Comparison of ENCODE assay signal across 9 cellular contexts in genomic region chr6:139474145-139475108, GRCh38.
DNase-seq lines count a peak whose midpoint lies in the region; ATAC-seq and TF ChIP-seq lines count a peak whose summit lies in the region.
"Had no signal": no experiment of that assay in that cellular context is flagged by ENCODE, and none has a peak within 500 bp of the region (broad histone marks: within the 10 kb centered on the region; RNA-seq: fewer than 3 reads in every experiment).

No MANE protein-coding gene starts in this region.

- H3K27ac Mint-ChIP-seq in natural killer cell treated with Interleukin-12 subunit alpha and Interleukin-12 subunit beta and Interleukin-15 and Interleukin-18, amount 100 ng/mL, for 72 hours, result no peak overlapping the region

- H3K4me1 ChIP-seq in gastrocnemius medialis, result peaks cover 24 to 28% of the 10 kb centered on the region in 2 donors

- H3K36me3 Mint-ChIP-seq in natural killer cell treated with Interleukin-12 subunit alpha and Interleukin-12 subunit beta and Interleukin-15 and Interleukin-18, amount 100 ng/mL, for 72 hours, result no peaks in the 10 kb centered on the region

- TF ChIP-seq CTCF in GM13976 (IDR thresholded peaks at IDR 0.05; ENCODE audit: borderline replicate concordance, control extremely low read depth, extremely low read depth, insufficient read depth, missing control alignments), result no peak
- no peak for TF ChIP-seq CTCF in gastrocnemius medialis (IDR thresholded peaks at IDR 0.05 in 4 of 5, conservative IDR thresholded peaks at IDR 0.05 in 1 of 5)

- peaks cover 0 to 8% of the 10 kb centered on the region in 2 donors for H3K4me1 Mint-ChIP-seq in natural killer cell treated with Interleukin-12 subunit alpha and Interleukin-12 subunit beta and Interleukin-15 and Interleukin-18, amount 100 ng/mL, for 72 hours (ENCODE audit: low read depth in 2 of 2)

- ATAC-seq in HG03095 (IDR thresholded peaks at IDR 0.05; ENCODE audit: unreplicated experiment) (peak; percentile 74), gastrocnemius medialis (peak in 1 of 2 donors; percentile 60), GM21737 (IDR thresholded peaks at IDR 0.05; ENCODE audit: unreplicated experiment) (no peak)
- ATAC-seq in natural killer cell treated with Interleukin-12 subunit alpha and Interleukin-12 subunit beta and Interleukin-15 and Interleukin-18, amount 100 ng/mL, for 72 hours, result no peak

- peak overlapping the region in 1 of 4 donors; percentile 3 for H3K4me3 ChIP-seq in gastrocnemius medialis

- no peaks in the 10 kb centered on the region for H3K9me3 ChIP-seq in gastrocnemius medialis

- H3K27me3 ChIP-seq in gastrocnemius medialis, result no peaks in the 10 kb centered on the region

- H3K27me3 Mint-ChIP-seq in natural killer cell treated with Interleukin-12 subunit alpha and Interleukin-12 subunit beta and Interleukin-15 and Interleukin-18, amount 100 ng/mL, for 72 hours, result peaks cover 3 to 5% of the 10 kb centered on the region in 2 donors

- TF ChIP-seq POLR2A in gastrocnemius medialis (IDR thresholded peaks at IDR 0.05), result no peak

- no peaks in the 10 kb centered on the region for H3K9me3 Mint-ChIP-seq in natural killer cell treated with Interleukin-12 subunit alpha and Interleukin-12 subunit beta and Interleukin-15 and Interleukin-18, amount 100 ng/mL, for 72 hours

- intact Hi-C loops in gastrocnemius medialis (cut with DNase I; ENCODE audit: low total_unique reads), result loop anchor here (5.0 kb wide), 1 partner anchor 102 kb away; the partner anchor contains the start of gene CITED2

- DNase-seq in GM13976 (ENCODE audit: low spot score) (peak; percentile 34), OCI-M1 (lab: John Stamatoyannopoulos, UW) (peak; percentile 90), fibroblast of the conjunctiva (ENCODE audit: low read depth) (peak; percentile 24), gastrocnemius medialis (peak in 1 of 2 donors; percentile 16), germinal center (ENCODE audit: low spot score) (no peak)
- DNase-seq in natural killer cell treated with Interleukin-12 subunit alpha and Interleukin-12 subunit beta and Interleukin-15 and Interleukin-18, amount 100 ng/mL, for 72 hours (ENCODE audit: low spot score), result no peak

- H3K36me3 ChIP-seq in gastrocnemius medialis, result no peaks in the 10 kb centered on the region

- no peak overlapping the region for H3K4me3 Mint-ChIP-seq in natural killer cell treated with Interleukin-12 subunit alpha and Interleukin-12 subunit beta and Interleukin-15 and Interleukin-18, amount 100 ng/mL, for 72 hours

- in situ Hi-C loops in GM13976 (cut with MboI; ENCODE audit: low sequenced_read_pairs, unreplicated experiment), result no loop called here
- in situ Hi-C loops in gastrocnemius medialis (cut with MboI; ENCODE audit: low sequenced_read_pairs in 4 of 4), result no loop called here

- peak overlapping the region in 3 of 4 donors; percentile 12 to 52 (median 33) for H3K27ac ChIP-seq in gastrocnemius medialis
- H3K27ac ChIP-seq: epithelial cell of prostate had no signal

Comparison
In these comparisons a context has a peak if more than half of its experiments do, and no peak if none do; other contexts are left out.
1. DNase-seq: peak in GM13976 (single experiment), OCI-M1 (single experiment) and fibroblast of the conjunctiva (single experiment); none in natural killer cell treated with Interleukin-12 subunit alpha and Interleukin-12 subunit beta and Interleukin-15 and Interleukin-18, amount 100 ng/mL, for 72 hours (single experiment) and germinal center (single experiment).